Comparison of ENCODE assay signal across 1 cellular context in genomic region chr3:111739241-111739952, GRCh38.
TF ChIP-seq lines count a peak whose summit lies in the region.

No MANE protein-coding gene starts in this region.

TF ChIP-seq in HepG2, 621 proteins besides CTCF, POLR2A, EP300 and RAD21 (continued from another document and continues in another):
- TF ChIP-seq ATAD3A (CRISPR knock-in tag; IDR thresholded peaks at IDR 0.05) (no peak), FOXP4 (CRISPR knock-in tag; IDR thresholded peaks at IDR 0.05) (peak; percentile 84), ZNF18 (CRISPR knock-in tag; IDR thresholded peaks at IDR 0.05; ENCODE audit: insufficient replicate concordance) (no peak), SAP130 (CRISPR knock-in tag; IDR thresholded peaks at IDR 0.05; ENCODE audit: low read depth) (peak; percentile 80), SP4 (CRISPR knock-in tag; IDR thresholded peaks at IDR 0.05) (no peak), ARID3A (IDR thresholded peaks at IDR 0.05; ENCODE audit: low read depth, low read length) (peak; percentile 42; the same call in 1 of the 2 replicates), KDM5A (IDR thresholded peaks at IDR 0.05; ENCODE audit: borderline replicate concordance, low read length) (no peak), ATF1 (CRISPR knock-in tag; IDR thresholded peaks at IDR 0.05) (no peak), IKZF1 (IDR thresholded peaks at IDR 0.05) (no peak), MED1 (CRISPR knock-in tag; IDR thresholded peaks at IDR 0.05) (peak; percentile 73), ZNF709 (CRISPR knock-in tag; IDR thresholded peaks at IDR 0.05) (no peak), TARDBP (CRISPR knock-in tag; IDR thresholded peaks at IDR 0.05) (no peak), ZNF562 (CRISPR knock-in tag; IDR thresholded peaks at IDR 0.05; ENCODE audit: borderline replicate concordance) (no peak), ATF7 (IDR thresholded peaks at IDR 0.05) (no peak), ATF7 (CRISPR knock-in tag; IDR thresholded peaks at IDR 0.05) (no peak), ZNF235 (CRISPR knock-in tag; IDR thresholded peaks at IDR 0.05; ENCODE audit: borderline replicate concordance) (no peak), ZNF362 (CRISPR knock-in tag; IDR thresholded peaks at IDR 0.05; ENCODE audit: borderline replicate concordance) (peak; percentile 83), DMAP1 (CRISPR knock-in tag; IDR thresholded peaks at IDR 0.05) (no peak), CC2D1A (CRISPR knock-in tag; IDR thresholded peaks at IDR 0.05) (no peak), ESRRA (CRISPR knock-in tag; IDR thresholded peaks at IDR 0.05; ENCODE audit: low read depth) (no peak), WIZ (CRISPR knock-in tag; IDR thresholded peaks at IDR 0.05) (no peak), SOX6 (IDR thresholded peaks at IDR 0.05) (no peak), SOX6 (CRISPR knock-in tag; IDR thresholded peaks at IDR 0.05) (peak; percentile 73), STAT5B (CRISPR knock-in tag; IDR thresholded peaks at IDR 0.05) (no peak), IRF2 (CRISPR knock-in tag; IDR thresholded peaks at IDR 0.05) (no peak), NKX3-1 (CRISPR knock-in tag; IDR thresholded peaks at IDR 0.05) (no peak), ZNF644 (CRISPR knock-in tag; IDR thresholded peaks at IDR 0.05; ENCODE audit: low read depth) (peak; percentile 71; the same call in 1 of the 2 replicates), MLXIP (CRISPR knock-in tag; IDR thresholded peaks at IDR 0.05; ENCODE audit: borderline replicate concordance) (no peak), GATAD1 (CRISPR knock-in tag; IDR thresholded peaks at IDR 0.05) (no peak), ARID5B (CRISPR knock-in tag; IDR thresholded peaks at IDR 0.05) (peak; percentile 83), CENPX (CRISPR knock-in tag; IDR thresholded peaks at IDR 0.05) (no peak), ATF6 (CRISPR knock-in tag; conservative IDR thresholded peaks at IDR 0.05) (no peak), DDIT3 (CRISPR knock-in tag; IDR thresholded peaks at IDR 0.05) (no peak), ZNF605 (CRISPR knock-in tag; IDR thresholded peaks at IDR 0.05) (no peak), SP5 (CRISPR knock-in tag; IDR thresholded peaks at IDR 0.05; ENCODE audit: borderline replicate concordance, low read depth) (peak; percentile 95), GFI1 (CRISPR knock-in tag; IDR thresholded peaks at IDR 0.05; ENCODE audit: borderline replicate concordance) (0 out of 2 replicates have a peak, but pooled peaks have one; percentile 28), ZNF652 (CRISPR knock-in tag; IDR thresholded peaks at IDR 0.05; ENCODE audit: borderline replicate concordance, low read depth) (peak; percentile 50; the same call in 1 of the 2 replicates), MAF1 (CRISPR knock-in tag; IDR thresholded peaks at IDR 0.05; ENCODE audit: borderline replicate concordance) (no peak), ZNF576 (CRISPR knock-in tag; IDR thresholded peaks at IDR 0.05) (no peak), TRIM22 (IDR thresholded peaks at IDR 0.05) (no peak), ZFP37 (CRISPR knock-in tag; IDR thresholded peaks at IDR 0.05; ENCODE audit: borderline replicate concordance) (0 out of 2 replicates have a peak, but pooled peaks have one; percentile 36), MXI1 (IDR thresholded peaks at IDR 0.05; ENCODE audit: borderline replicate concordance, low read depth, low read length) (peak; percentile 11; the same call in 1 of the 3 replicates), ZNF10 (CRISPR knock-in tag; IDR thresholded peaks at IDR 0.05; ENCODE audit: borderline replicate concordance, low read depth) (no peak), STAG1 (CRISPR knock-in tag; IDR thresholded peaks at IDR 0.05) (no peak), ZNF7 (CRISPR knock-in tag; IDR thresholded peaks at IDR 0.05) (peak; percentile 84; the same call in 1 of the 2 replicates), RFX1 (IDR thresholded peaks at IDR 0.05) (no peak), AGO1 (IDR thresholded peaks at IDR 0.05; ENCODE audit: low read depth, low read length, poor library complexity, severe bottlenecking) (no peak), FOXO4 (CRISPR knock-in tag; conservative IDR thresholded peaks at IDR 0.05) (no peak), FOXO1 (CRISPR knock-in tag; IDR thresholded peaks at IDR 0.05) (no peak; the same call in 1 of the 2 replicates)
